In the genomic region with DNA sequence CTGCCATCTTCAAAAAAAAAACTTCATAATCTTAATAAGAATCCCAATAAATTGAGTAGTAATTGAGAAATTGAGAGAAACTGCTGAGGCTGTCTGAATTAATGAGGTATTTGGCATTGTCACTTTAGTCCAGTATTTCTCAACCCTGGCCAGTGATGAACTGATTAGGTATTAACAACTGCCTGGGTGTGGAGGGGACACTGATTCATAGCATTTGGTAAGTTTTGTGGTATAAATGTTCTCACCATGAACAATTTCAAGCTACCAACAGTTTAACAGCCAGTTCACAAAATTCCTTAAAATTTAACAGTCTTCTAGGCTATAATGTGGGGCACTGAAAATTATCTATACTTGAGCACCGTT, we compare ENCODE assay signal across 13 cellular contexts. TPM values are rescaled to one million over a fixed set of nuclear protein-coding genes. Genes with fewer than 3 reads are reported as not detected.
DNase-seq lines count a peak whose midpoint lies in the region; ATAC-seq and TF ChIP-seq lines count a peak whose summit lies in the region.
"Had no signal": no experiment of that assay in that cellular context is flagged by ENCODE, and none has a peak within 500 bp of the region (broad histone marks: within the 10 kb centered on the region; RNA-seq: fewer than 3 reads in every experiment).

No MANE protein-coding gene starts in this region.

- peak; percentile 41 for ATAC-seq in RWPE2 (ENCODE audit: low read depth)
- ATAC-seq in psoas muscle: peak in 1 of 4 donors; percentile 45
- ATAC-seq in GM18520 (IDR thresholded peaks at IDR 0.05; ENCODE audit: unreplicated experiment): no peak

- TF ChIP-seq CTCF in RWPE2 (IDR thresholded peaks at IDR 0.05; ENCODE audit: poor library complexity, severe bottlenecking) (no peak), fibroblast of villous mesenchyme (IDR thresholded peaks at IDR 0.05; ENCODE audit: insufficient read depth, low read depth, low read length) (no peak), psoas muscle (IDR thresholded peaks at IDR 0.05) (no peak), OCI-LY7 (conservative IDR thresholded peaks at IDR 0.05; ENCODE audit: low read length) (no peak)

- H3K9me3 Mint-ChIP-seq in activated CD4-positive, alpha-beta T cell treated with anti-CD3 and anti-CD28 coated beads, Interleukin-2, amount 10 ng/mL, durations not matched to agents 7 days and 5 days: peaks cover 9% of the 10 kb centered on the region

- no peak overlapping the region for H3K27ac Mint-ChIP-seq in activated CD4-positive, alpha-beta T cell treated with anti-CD3 and anti-CD28 coated beads, Interleukin-2, amount 10 ng/mL, durations not matched to agents 7 days and 5 days
- H3K27ac Mint-ChIP-seq: activated CD4-positive, alpha-beta memory T cell treated with anti-CD3 and anti-CD28 coated beads for 36 hours; activated naive CD8-positive, alpha-beta T cell; stimulated activated naive B cell treated with anti-CD40 and anti-IgM and Interleukin-4, amounts not matched to agents 10 μg/mL and 1 μg/mL and 100 μg/mL, for 72 hours had no signal

- H3K36me3 ChIP-seq in RWPE2 (ENCODE audit: low read depth) (no peaks in the 10 kb centered on the region), psoas muscle (ENCODE audit: insufficient read depth in 1 of 2, low read depth in 1 of 2) (no peaks in the 10 kb centered on the region), OCI-LY7 (ENCODE audit: insufficient read depth, low read length) (no peaks in the 10 kb centered on the region)

- no peak overlapping the region for H3K4me3 Mint-ChIP-seq in activated CD4-positive, alpha-beta T cell treated with anti-CD3 and anti-CD28 coated beads, Interleukin-2, amount 10 ng/mL, durations not matched to agents 7 days and 5 days
- H3K4me3 Mint-ChIP-seq: activated CD4-positive, alpha-beta memory T cell treated with anti-CD3 and anti-CD28 coated beads for 36 hours; stimulated activated naive B cell treated with anti-CD40 and anti-IgM and Interleukin-4, amounts not matched to agents 10 μg/mL and 1 μg/mL and 100 μg/mL, for 72 hours had no signal

- BruUV-seq in OCI-LY7 (replicated peaks; lab: Mats Ljungman, UMichigan): no TSS peak

- H3K4me3 ChIP-seq in RWPE2 (ENCODE audit: severe bottlenecking) (peak overlapping the region; percentile 2), fibroblast of villous mesenchyme (ENCODE audit: low read depth, low read length) (peak overlapping the region; percentile 46), psoas muscle (peak overlapping the region; percentile 39), OCI-LY7 (ENCODE audit: low read depth, low read length, poor library complexity, severe bottlenecking) (no peak overlapping the region)

- H3K27ac ChIP-seq in RWPE2 (ENCODE audit: poor library complexity, severe bottlenecking) (peak overlapping the region; percentile 66), psoas muscle (no peak overlapping the region), OCI-LY7 (ENCODE audit: low read depth, low read length, poor library complexity, severe bottlenecking) (no peak overlapping the region)

- WGBS in psoas muscle, 3 donors: 21 to 36% (median 34%) methylated on average over 1 of the region's 1 CpG

- no peak overlapping the region for H3K4me2 ChIP-seq in OCI-LY7 (ENCODE audit: low read length)

- CTCF ChIA-PET in activated CD4-positive, alpha-beta T cell treated with anti-CD3 and anti-CD28 coated beads, Interleukin-2, amount 10 ng/mL, durations not matched to agents 7 days and 5 days (lab: Charles Lee): no interaction called here
- CTCF ChIA-PET in OCI-LY7 (lab: Charles Lee; ENCODE audit: unreplicated experiment): no interaction called here

- H3K79me2 ChIP-seq in OCI-LY7 (ENCODE audit: insufficient read depth, low read depth, low read length): no peaks in the 10 kb centered on the region

- H3K27me3 Mint-ChIP-seq in activated CD4-positive, alpha-beta T cell treated with anti-CD3 and anti-CD28 coated beads, Interleukin-2, amount 10 ng/mL, durations not matched to agents 7 days and 5 days: no peaks in the 10 kb centered on the region
- H3K27me3 Mint-ChIP-seq: stimulated activated naive B cell treated with anti-CD40 and anti-IgM and Interleukin-4, amounts not matched to agents 10 μg/mL and 1 μg/mL and 100 μg/mL, for 72 hours had no signal

- peaks cover 21% of the 10 kb centered on the region for H3K4me1 ChIP-seq in RWPE2 (ENCODE audit: insufficient read depth, poor library complexity, severe bottlenecking)
- H3K4me1 ChIP-seq in psoas muscle: no peaks in the 10 kb centered on the region
- no peaks in the 10 kb centered on the region for H3K4me1 ChIP-seq in OCI-LY7 (ENCODE audit: insufficient read depth, low read length, poor library complexity, severe bottlenecking)

- H3K9me3 ChIP-seq in RWPE2 (ENCODE audit: severe bottlenecking): peaks cover 5% of the 10 kb centered on the region
- no peaks in the 10 kb centered on the region for H3K9me3 ChIP-seq in psoas muscle
- no peaks in the 10 kb centered on the region for H3K9me3 ChIP-seq in OCI-LY7 (ENCODE audit: low read length)

- intact Hi-C loops in psoas muscle (cut with DNase I): no loop called here
- intact Hi-C loops in OCI-LY7 (cut with micrococcal nuclease; ENCODE audit: unreplicated experiment): no loop called here

- no peaks in the 10 kb centered on the region for H3K4me1 Mint-ChIP-seq in activated CD4-positive, alpha-beta T cell treated with anti-CD3 and anti-CD28 coated beads, Interleukin-2, amount 10 ng/mL, durations not matched to agents 7 days and 5 days
- H3K4me1 Mint-ChIP-seq: stimulated activated naive B cell treated with anti-CD40 and anti-IgM and Interleukin-4, amounts not matched to agents 10 μg/mL and 1 μg/mL and 100 μg/mL, for 72 hours had no signal

- H3K27me3 ChIP-seq in RWPE2 (ENCODE audit: insufficient read depth, poor library complexity, severe bottlenecking) (no peaks in the 10 kb centered on the region), psoas muscle (ENCODE audit: insufficient read depth in 3 of 3, low read length in 2 of 3) (no peaks in the 10 kb centered on the region)

- H4K20me1 ChIP-seq in OCI-LY7 (ENCODE audit: insufficient read depth, low read length): no peaks in the 10 kb centered on the region

- POLR2A ChIA-PET in activated CD4-positive, alpha-beta T cell treated with anti-CD3 and anti-CD28 coated beads, Interleukin-2, amount 10 ng/mL, durations not matched to agents 7 days and 5 days (lab: Charles Lee): no interaction called here
- POLR2A ChIA-PET in OCI-LY7 (lab: Charles Lee): no interaction called here

- peak; percentile 71 for DNase-seq in AG20443 (ENCODE audit: low spot score)
- DNase-seq in RWPE2 (ENCODE audit: low spot score): no peak
- peak; percentile 59 for DNase-seq in fibroblast of villous mesenchyme (ENCODE audit: low read depth)
- no peak for DNase-seq in psoas muscle
- no peak for DNase-seq in activated CD4-positive, alpha-beta T cell treated with anti-CD3 and anti-CD28 coated beads, Interleukin-2, amount 10 ng/mL, durations not matched to agents 7 days and 5 days
- no peak for DNase-seq in OCI-LY7 (ENCODE audit: low spot score)
- no peak for DNase-seq in NCI-H1105 treated with DMSO at 0.1 percent for 48 hours (lab: John Stamatoyannopoulos, UW)
- DNase-seq: activated CD4-positive, alpha-beta memory T cell treated with anti-CD3 and anti-CD28 coated beads for 36 hours; Karpas-422; stimulated activated CD4-positive, alpha-beta T cell treated with anti-CD3 and anti-CD28 coated beads, Interleukin-15, amount 100 ng/mL, for 24 hours; stimulated activated naive B cell treated with anti-CD40 and anti-IgM and Interleukin-4, amounts not matched to agents 10 μg/mL and 1 μg/mL and 100 μg/mL, for 72 hours had no signal

- no peak overlapping the region for H2AFZ ChIP-seq in OCI-LY7 (ENCODE audit: low read length)

- no peaks in the 10 kb centered on the region for H3K36me3 Mint-ChIP-seq in activated CD4-positive, alpha-beta T cell treated with anti-CD3 and anti-CD28 coated beads, Interleukin-2, amount 10 ng/mL, durations not matched to agents 7 days and 5 days (ENCODE audit: low read depth)
- H3K36me3 Mint-ChIP-seq: activated CD4-positive, alpha-beta memory T cell treated with anti-CD3 and anti-CD28 coated beads for 36 hours; activated naive CD8-positive, alpha-beta T cell; stimulated activated naive B cell treated with anti-CD40 and anti-IgM and Interleukin-4, amounts not matched to agents 10 μg/mL and 1 μg/mL and 100 μg/mL, for 72 hours had no signal

- no peaks in the 10 kb centered on the region for H3K9me2 ChIP-seq in OCI-LY7 (ENCODE audit: insufficient read depth, low read length)

RNA-seq across cellular contexts. Expression of a gene that starts 18.3 kb away (rescaled TPM):
- total RNA-seq in fibroblast of villous mesenchyme (6.0 and 16.1 TPM in 2 replicates), psoas muscle (1 to 10 TPM in 1 of 4 donors, under 1 TPM in 3; 0.17 to 3.7 (median 0.57) TPM), OCI-LY7 (2022) (not detected in 2 replicates)
- under 1 TPM; 0.07 to 0.70 (median 0.20) TPM for polyA plus RNA-seq in psoas muscle
- total RNA-seq in activated CD4-positive, alpha-beta T cell treated with anti-CD3 and anti-CD28 coated beads, Interleukin-2, amount 10 ng/mL, durations not matched to agents 7 days and 5 days: not detected
- not detected in 2 replicates for total RNA-seq in OCI-LY7 (2014; rRNA removed; shearing (Covaris generic))
- total RNA-seq: activated CD4-positive, alpha-beta memory T cell treated with anti-CD3 and anti-CD28 coated beads for 36 hours had no signal

Comparison
In these comparisons a context has a peak if more than half of its experiments do, and no peak if none do; other contexts are left out.
1. DNase-seq: peak in AG20443 (single experiment) and fibroblast of villous mesenchyme (single experiment); none in RWPE2 (single experiment), psoas muscle (0 of 2), activated CD4-positive, alpha-beta T cell treated with anti-CD3 and anti-CD28 coated beads, Interleukin-2, amount 10 ng/mL, durations not matched to agents 7 days and 5 days (single experiment), OCI-LY7 (single experiment) and NCI-H1105 treated with DMSO at 0.1 percent for 48 hours (single experiment).